9 cellular contexts compared by ENCODE assay signal in the genomic region with DNA sequence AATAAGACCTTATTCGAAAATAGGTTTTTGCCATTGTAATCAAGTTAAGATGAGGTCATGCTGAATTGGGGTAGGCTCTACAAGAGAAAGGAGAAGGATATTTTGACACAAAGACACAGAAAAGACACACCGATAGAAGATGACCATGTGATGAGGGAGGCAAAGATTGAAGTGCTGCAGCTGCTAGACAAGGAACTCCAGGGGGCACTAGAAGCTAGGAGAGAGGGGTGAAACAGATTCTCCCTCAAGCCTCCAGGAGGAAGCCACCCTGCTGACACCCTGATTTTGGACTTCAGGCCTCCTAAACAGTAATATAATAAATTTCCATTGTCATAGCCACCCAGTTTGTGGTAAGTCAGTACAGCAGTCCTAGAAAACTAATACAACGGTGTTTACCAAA.
DNase-seq lines count a peak whose midpoint lies in the region; ATAC-seq and TF ChIP-seq lines count a peak whose summit lies in the region.
"Had no signal": no experiment of that assay in that cellular context is flagged by ENCODE, and none has a peak within 500 bp of the region (broad histone marks: within the 10 kb centered on the region; RNA-seq: fewer than 3 reads in every experiment).

No MANE protein-coding gene starts in this region.

- no peak overlapping the region for H3K4me3 ChIP-seq in liver (ENCODE audit: low read depth in 1 of 3, low read length in 3 of 3)

- H3K9ac ChIP-seq in liver (ENCODE audit: low read depth in 1 of 2, low read length in 2 of 2) = no peak overlapping the region

- TF ChIP-seq RAD21 in liver (IDR thresholded peaks at IDR 0.05) = peak; percentile 86

- no peaks in the 10 kb centered on the region for H3K27me3 ChIP-seq in liver (ENCODE audit: control insufficient read depth in 4 of 4, insufficient read depth in 4 of 4, low read length in 3 of 4)

- H3K4me1 ChIP-seq in liver (ENCODE audit: control insufficient read depth in 4 of 4, insufficient read depth in 4 of 4, low read length in 3 of 4) = peaks cover 2 to 12% (median 6%) of the 10 kb centered on the region in 4 donors

- TF ChIP-seq CTCF in GM12872 (IDR thresholded peaks at IDR 0.05; ENCODE audit: insufficient read depth, low read depth, low read length) (peak; percentile 77), liver (IDR thresholded peaks at IDR 0.05; ENCODE audit: low read depth, low read length, missing input control) (peak; percentile 61)

- no peaks in the 10 kb centered on the region for H3K9me3 ChIP-seq in liver (ENCODE audit: control insufficient read depth in 4 of 4, low read length in 3 of 4)

- H3K27ac ChIP-seq in liver (ENCODE audit: low read depth in 1 of 2, low read length in 2 of 2) = no peak overlapping the region

- DNase-seq in HT-29 (ENCODE audit: low spot score) = peak; percentile 42
- DNase-seq in SKM-1 (lab: John Stamatoyannopoulos, UW; ENCODE audit: unreplicated experiment) = peak; percentile 20
- no peak for DNase-seq in DMS153 treated with DMSO at 0.1 percent for 48 hours (lab: John Stamatoyannopoulos, UW; ENCODE audit: unreplicated experiment)
- DNase-seq in NCI-H2107 (lab: John Stamatoyannopoulos, UW) = no peak
- no peak for DNase-seq in middle frontal gyrus (ENCODE audit: extremely low spot score, low spot score)
- DNase-seq: left ventricle myocardium superior had no signal

- 80% methylated on average over 3 of the region's 3 CpGs for WGBS in liver

- no peak for ATAC-seq in esophagus mucosa
- ATAC-seq: left ventricle myocardium superior had no signal

- H3K36me3 ChIP-seq in liver (ENCODE audit: control insufficient read depth in 4 of 4, insufficient read depth in 3 of 4, low read depth in 1 of 4, low read length in 3 of 4) = peaks cover 0 to 1% (median 0%) of the 10 kb centered on the region in 4 donors

TF ChIP-seq in liver, 16 proteins besides CTCF, POLR2A, EP300 and RAD21:
- TF ChIP-seq HNF4G (IDR thresholded peaks at IDR 0.05) (peak; percentile 8), NR2F2 (IDR thresholded peaks at IDR 0.05) (no peak), HNF4A (conservative IDR thresholded peaks at IDR 0.05) (peak in 1 of 2 donors; percentile 33)

Comparison
In these comparisons a context has a peak if more than half of its experiments do, and no peak if none do; other contexts are left out.
1. DNase-seq: peak in HT-29 (single experiment) and SKM-1 (single experiment); none in DMS153 treated with DMSO at 0.1 percent for 48 hours (single experiment), NCI-H2107 (single experiment) and middle frontal gyrus (single experiment).